ENCODE assay signal across 8 cellular contexts in the genomic region with DNA sequence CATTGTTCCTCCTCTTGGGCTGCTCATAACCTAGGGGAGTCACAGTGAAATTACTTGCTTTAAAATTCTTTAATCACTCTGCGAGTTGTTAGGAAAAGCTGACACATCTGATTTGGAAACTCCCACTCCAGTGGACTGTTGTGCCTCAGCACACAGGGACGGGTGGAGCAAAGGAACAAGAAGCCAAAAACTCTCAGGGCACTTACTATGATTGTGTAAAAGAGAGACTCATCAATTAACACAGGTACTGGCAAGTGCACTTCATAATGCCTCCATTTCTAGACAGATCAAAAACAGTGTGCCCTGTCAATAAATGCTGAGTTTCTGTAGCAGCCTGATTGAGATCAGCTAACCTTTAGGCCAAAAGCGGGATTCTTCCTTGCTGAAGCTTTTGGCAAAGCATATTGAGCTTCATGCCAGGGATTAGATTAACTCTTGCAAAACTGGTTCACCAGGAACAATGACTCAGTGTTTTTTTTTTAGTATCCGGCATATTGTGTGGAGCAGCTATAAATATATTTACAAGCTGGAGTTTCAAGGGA. TPM values are rescaled to one million over a fixed set of nuclear protein-coding genes. Genes with fewer than 3 reads are reported as not detected.
A peak's percentile ranks its signal among the peaks of the same experiment; 100 is the strongest.
DNase-seq lines count a peak whose midpoint lies in the region; ATAC-seq, FAIRE-seq and TF ChIP-seq lines count a peak whose summit lies in the region.

No MANE protein-coding gene starts in this region.

- DNase-seq in AG09319 (ENCODE audit: extremely low read depth, low read depth): peak; percentile 66
- peak; percentile 34 to 70 for DNase-seq in NCI-H446 (lab: John Stamatoyannopoulos, UW)
- peak; percentile 90 for DNase-seq in endothelial cell of umbilical vein (ENCODE audit: low read depth, low spot score)
- no peak for DNase-seq in NCI-H2081 (lab: John Stamatoyannopoulos, UW)
- DNase-seq in RPMI8226: no peak
- no peak for DNase-seq in endodermal cell

- H2AFZ ChIP-seq in endothelial cell of umbilical vein (ENCODE audit: low read depth, low read length): peak overlapping the region; percentile 35

- H4K20me1 ChIP-seq in endothelial cell of umbilical vein (replicated peaks; ENCODE audit: control insufficient read depth, extremely low read depth, insufficient read depth, low read length): no peaks in the 10 kb centered on the region

- peak overlapping the region; percentile 19 for H3K9ac ChIP-seq in endothelial cell of umbilical vein (replicated peaks; ENCODE audit: extremely low read depth, insufficient read depth, low read length)
- no peak overlapping the region for H3K9ac ChIP-seq in endodermal cell (ENCODE audit: extremely low read depth, low read length, poor library complexity, severe bottlenecking)

- H3K27ac ChIP-seq in endothelial cell of umbilical vein (ENCODE audit: insufficient read depth, low read depth, low read length) (peak overlapping the region; percentile 65), endodermal cell (ENCODE audit: low read depth, low read length) (no peak overlapping the region)

- no peaks in the 10 kb centered on the region for H3K36me3 ChIP-seq in endothelial cell of umbilical vein (ENCODE audit: control insufficient read depth in 2 of 2, extremely low read depth in 1 of 2, insufficient read depth in 2 of 2, low read length in 2 of 2)
- H3K36me3 ChIP-seq in endodermal cell (ENCODE audit: control insufficient read depth, insufficient read depth, low read length): no peaks in the 10 kb centered on the region

- no peaks in the 10 kb centered on the region for H3K9me1 ChIP-seq in endothelial cell of umbilical vein (replicated peaks; ENCODE audit: control insufficient read depth, extremely low read depth, insufficient read depth, low read length)

- H3K27ac Mint-ChIP-seq in nephron (peak overlapping the region; percentile 85 to 94 (median 90)), endodermal cell (no peak overlapping the region)

- peak overlapping the region; percentile 50 for H3K4me2 ChIP-seq in endothelial cell of umbilical vein (ENCODE audit: insufficient read depth, low read length)

- H3K4me1 Mint-ChIP-seq in nephron (peaks cover 34% of the 10 kb centered on the region), endodermal cell (no peaks in the 10 kb centered on the region)

- H3K9me3 Mint-ChIP-seq in nephron: no peaks in the 10 kb centered on the region
- H3K9me3 Mint-ChIP-seq in endodermal cell: no peaks in the 10 kb centered on the region

- POLR2A ChIA-PET in endothelial cell of umbilical vein (lab: Charles Lee): interaction anchor here (0.8 to 2.8 kb wide), 7 partner anchors 13 to 666 kb away, joined by 3 to 29 read pairs (median 4); a partner anchor contains a TSS

- H3K36me3 Mint-ChIP-seq in nephron (ENCODE audit: low read depth) (no peaks in the 10 kb centered on the region), endodermal cell (ENCODE audit: low read depth) (no peaks in the 10 kb centered on the region)

- dilution Hi-C loops in endothelial cell of umbilical vein (cut with MboI; ENCODE audit: extremely low pct_ligation_motif_present, low sequenced_read_pairs): no loop called here

- no peak for TF ChIP-seq POLR2A in endothelial cell of umbilical vein (IDR thresholded peaks at IDR 0.05; ENCODE audit: low read depth, low read length)

- TF ChIP-seq CTCF in AG09319 (IDR thresholded peaks at IDR 0.05; ENCODE audit: low read depth, low read length) (no peak), endothelial cell of umbilical vein (IDR thresholded peaks at IDR 0.05; ENCODE audit: extremely low read depth in 1 of 2, insufficient read depth in 1 of 2, low read depth in 1 of 2, low read length in 2 of 2) (no peak), nephron (IDR thresholded peaks at IDR 0.05; ENCODE audit: unreplicated experiment in 3 of 3) (no peak), endodermal cell (conservative IDR thresholded peaks at IDR 0.05) (no peak)

- BruUV-seq in endothelial cell of umbilical vein (replicated peaks; lab: Mats Ljungman, UMichigan): no TSS peak

- CTCF ChIA-PET in endothelial cell of umbilical vein (lab: Charles Lee): interaction anchor here (1.0 to 2.4 kb wide), 13 partner anchors 9 to 215 kb away, joined by 3 to 20 read pairs (median 5); a partner anchor contains a TSS

- no peak for ATAC-seq in GM19397 (IDR thresholded peaks at IDR 0.05; ENCODE audit: unreplicated experiment)

- H3K27me3 Mint-ChIP-seq in nephron (ENCODE audit: low read depth): no peaks in the 10 kb centered on the region
- H3K27me3 Mint-ChIP-seq in endodermal cell (ENCODE audit: insufficient read depth): no peaks in the 10 kb centered on the region

- peak; percentile 64 for FAIRE-seq in endothelial cell of umbilical vein (lab: Jason Lieb, UNC)

- H3K4me3 ChIP-seq in endothelial cell of umbilical vein (replicated peaks in 1 of 3; ENCODE audit: insufficient read depth in 1 of 3, low read depth in 1 of 3, low read length in 3 of 3): peak overlapping the region in 1 of 3 experiments; percentile 7
- no peak overlapping the region for H3K4me3 ChIP-seq in endodermal cell (ENCODE audit: low read length)

- H3K4me3 Mint-ChIP-seq in nephron (peak overlapping the region in 1 of 3 experiments; percentile 4), endodermal cell (no peak overlapping the region)

- 86% methylated on average over 2 to 4 of the region's 4 CpGs for WGBS in endodermal cell (ENCODE audit: insufficient coverage in 1 of 2, insufficient read length in 1 of 2), 2 experiments

- no peaks in the 10 kb centered on the region for H3K9me3 ChIP-seq in endothelial cell of umbilical vein (replicated peaks; ENCODE audit: control insufficient read depth, insufficient read depth, low read length)
- H3K9me3 ChIP-seq in endodermal cell (ENCODE audit: control insufficient read depth, low read length): no peaks in the 10 kb centered on the region

- H3K79me2 ChIP-seq in endothelial cell of umbilical vein (ENCODE audit: control insufficient read depth, insufficient read depth, low read length): no peaks in the 10 kb centered on the region

- H3K4me1 ChIP-seq in endothelial cell of umbilical vein (ENCODE audit: control insufficient read depth, extremely low read depth, insufficient read depth, low read length) (peaks cover 51% of the 10 kb centered on the region), endodermal cell (ENCODE audit: control insufficient read depth, insufficient read depth, low read length) (no peaks in the 10 kb centered on the region)

- intact Hi-C loops in endothelial cell of umbilical vein (cut with micrococcal nuclease): loop anchor here (1.0 kb wide), 3 partner anchors 50 to 212 kb away; a partner anchor contains a TSS

- H3K27me3 ChIP-seq in endothelial cell of umbilical vein (ENCODE audit: control insufficient read depth in 2 of 2, insufficient read depth in 2 of 2, low read length in 2 of 2) (no peaks in the 10 kb centered on the region), endodermal cell (ENCODE audit: control insufficient read depth, insufficient read depth, low read length, poor library complexity, severe bottlenecking) (no peaks in the 10 kb centered on the region)

TF ChIP-seq in endothelial cell of umbilical vein, 7 proteins besides CTCF, POLR2A, EP300 and RAD21:
- TF ChIP-seq FOS (IDR thresholded peaks at IDR 0.05; ENCODE audit: borderline replicate concordance, insufficient read depth, low read length): peak; percentile 85
- peak; percentile 62 for TF ChIP-seq POLR2AphosphoS5 (IDR thresholded peaks at IDR 0.05; ENCODE audit: insufficient read depth, low read depth, low read length)
- TF ChIP-seq EZH2 (IDR thresholded peaks at IDR 0.05; ENCODE audit: borderline replicate concordance, low read depth, low read length, severe bottlenecking): no peak
- peak; percentile 90 for TF ChIP-seq GATA2 (IDR thresholded peaks at IDR 0.05; ENCODE audit: insufficient read depth, insufficient read length, low read depth, low read length)
- no peak for TF ChIP-seq MYC (IDR thresholded peaks at IDR 0.05; ENCODE audit: low read depth, low read length)
- TF ChIP-seq, protein P1, sequence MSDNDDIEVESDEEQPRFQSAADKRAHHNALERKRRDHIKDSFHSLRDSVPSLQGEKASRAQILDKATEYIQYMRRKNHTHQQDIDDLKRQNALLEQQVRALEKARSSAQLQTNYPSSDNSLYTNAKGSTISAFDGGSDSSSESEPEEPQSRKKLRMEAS (IDR thresholded peaks at IDR 0.05; ENCODE audit: insufficient read depth, insufficient read length): no peak
- TF ChIP-seq JUN (IDR thresholded peaks at IDR 0.05; ENCODE audit: borderline replicate concordance, insufficient read depth, insufficient read length, low read depth): peak; percentile 85

RNA-seq across cellular contexts. Expression of a gene that starts 55.9 kb away (rescaled TPM):
- total RNA-seq in endothelial cell of umbilical vein (0.48 and 1.5 TPM in 2 replicates), endodermal cell (under 1 TPM in 1 of 2 donors, not detected in 1; 0.09 TPM)
- polyA plus RNA-seq in endothelial cell of umbilical vein: 0.30 TPM in 1 of 2 replicates, not detected in the other
- polyA plus RNA-seq in endothelial cell of umbilical vein (2011; cell fraction: cytosol; rRNA removed): 0.04 and 0.17 TPM in 2 replicates
- polyA plus RNA-seq in endothelial cell of umbilical vein (2011; cell fraction: nucleus; rRNA removed): 0.50 and 1.1 TPM in 2 replicates
- polyA plus RNA-seq in endothelial cell of umbilical vein (2012): 0.15 and 0.17 TPM in 2 replicates
- polyA minus RNA-seq in endothelial cell of umbilical vein: 0.64 and 1.2 TPM in 2 replicates
- not detected for polyA minus RNA-seq in endothelial cell of umbilical vein (2011; cell fraction: cytosol; rRNA and poly(A)+ RNA removed)
- polyA minus RNA-seq in endothelial cell of umbilical vein (2011; cell fraction: nucleus; rRNA and poly(A)+ RNA removed): not detected in 2 replicates
- polyA plus RNA-seq in endodermal cell (2013, experiment 1 of 2): not detected
- polyA plus RNA-seq in endodermal cell (2013, experiment 2 of 2): not detected

Comparison
In these comparisons a context has a peak if more than half of its experiments do, and no peak if none do; other contexts are left out.
1. DNase-seq: peak in AG09319 (single experiment), NCI-H446 (2 of 2) and endothelial cell of umbilical vein (single experiment); none in NCI-H2081 (0 of 2), RPMI8226 (single experiment) and endodermal cell (single experiment).